In the genomic region with DNA sequence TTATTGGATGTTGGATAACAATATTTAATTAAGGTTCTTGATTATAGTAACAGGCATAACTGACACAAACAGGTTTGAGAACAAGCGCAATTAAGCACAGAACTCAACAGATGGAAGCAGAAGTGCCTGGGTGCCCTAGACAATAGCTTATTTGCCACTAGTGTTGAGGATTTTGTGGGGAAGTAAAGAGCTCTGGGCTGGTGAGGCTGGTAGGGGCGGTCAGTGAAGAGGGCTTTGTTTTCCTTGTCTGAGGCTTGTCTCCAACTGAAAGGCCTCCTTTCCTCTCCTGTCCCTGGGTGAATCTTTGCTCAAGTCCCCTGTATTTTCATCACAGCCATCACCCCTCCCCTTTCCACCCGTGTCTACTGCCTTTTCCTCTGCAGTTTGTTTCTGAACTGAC, we compare ENCODE assay signal across 20 cellular contexts.
DNase-seq lines count a peak whose midpoint lies in the region; ATAC-seq and TF ChIP-seq lines count a peak whose summit lies in the region.
"Had no signal": no experiment of that assay in that cellular context is flagged by ENCODE, and none has a peak within 500 bp of the region (broad histone marks: within the 10 kb centered on the region; RNA-seq: fewer than 3 reads in every experiment).

No MANE protein-coding gene starts in this region.

- peak overlapping the region in 10 of 59 donors; percentile 2 to 41 (median 16) for H3K4me3 ChIP-seq in dorsolateral prefrontal cortex
- no peak overlapping the region for H3K4me3 ChIP-seq in left lung
- H3K4me3 ChIP-seq: upper lobe of left lung had no signal

- peak; percentile 69 for DNase-seq in Ammon's horn (ENCODE audit: low spot score)
- DNase-seq in MV-4-11 (lab: John Stamatoyannopoulos, UW), result peak; percentile 27
- DNase-seq in dorsolateral prefrontal cortex, result peak in 2 of 10 donors; percentile 41 to 50
- DNase-seq in neural crest cell (ENCODE audit: low read depth, low spot score), result no peak
- DNase-seq in left lung, result no peak
- DNase-seq in kidney glomerular epithelial cell (lab: John Stamatoyannopoulos, UW), result no peak
- no peak for DNase-seq in activated CD4-positive, alpha-beta T cell treated with anti-CD3 and anti-CD28 coated beads, Interleukin-2, amount 50 U/mL, for 48 hours
- DNase-seq: activated CD8-positive, alpha-beta memory T cell treated with anti-CD3 and anti-CD28 coated beads for 24 hours; amniotic stem cell; Calu3; cortex of kidney; naive B cell; NCI-H526; T-helper 1 cell; upper lobe of left lung had no signal

- no peaks in the 10 kb centered on the region for H3K36me3 Mint-ChIP-seq in neural crest cell (ENCODE audit: low read depth)
- H3K36me3 Mint-ChIP-seq: WTC11 had no signal

- no peak for TF ChIP-seq CTCF in dorsolateral prefrontal cortex (IDR thresholded peaks at IDR 0.05 in 54 of 56, conservative IDR thresholded peaks at IDR 0.05 in 2 of 56; ENCODE audit: low read depth in 1 of 56, partially characterized antibody in 56 of 56)
- no peak for TF ChIP-seq CTCF in neural crest cell (conservative IDR thresholded peaks at IDR 0.05)
- no peak for TF ChIP-seq CTCF in left lung (IDR thresholded peaks at IDR 0.05)

- peaks cover 52% of the 10 kb centered on the region for H3K4me1 Mint-ChIP-seq in neural crest cell

- no peaks in the 10 kb centered on the region for H3K27me3 ChIP-seq in dorsolateral prefrontal cortex
- H3K27me3 ChIP-seq in left lung, result no peaks in the 10 kb centered on the region
- H3K27me3 ChIP-seq: upper lobe of left lung had no signal

- H3K4me1 ChIP-seq in left lung, result peaks cover 5 to 37% of the 10 kb centered on the region in 2 donors

- H3K9me3 Mint-ChIP-seq in neural crest cell, result no peaks in the 10 kb centered on the region
- H3K9me3 Mint-ChIP-seq: activated T-helper 2 cell treated with anti-CD3 and anti-CD28 coated beads, Interferon-gamma antibody, Interleukin-2, Interleukin-4, amounts not matched to agents 10 μg/mL and 5 μg/mL and 100 μg/mL, durations not matched to agents 14 hours and 24 hours and 36 hours; naive B cell; WTC11 had no signal

- H3K27ac ChIP-seq in dorsolateral prefrontal cortex, result peak overlapping the region; percentile 2 to 88 (median 70)
- no peak overlapping the region for H3K27ac ChIP-seq in left lung

- H3K9me3 ChIP-seq in left lung, result no peaks in the 10 kb centered on the region
- H3K9me3 ChIP-seq: upper lobe of left lung had no signal

- peak overlapping the region; percentile 0 for H3K4me3 Mint-ChIP-seq in neural crest cell
- H3K4me3 Mint-ChIP-seq: naive B cell, WTC11 had no signal

- no peaks in the 10 kb centered on the region for H3K27me3 Mint-ChIP-seq in neural crest cell (ENCODE audit: low read depth)
- H3K27me3 Mint-ChIP-seq: naive B cell had no signal

- ATAC-seq in left lung, result no peak
- ATAC-seq in GM21526 (IDR thresholded peaks at IDR 0.05; ENCODE audit: low FRiP score, unreplicated experiment), result no peak
- ATAC-seq: esophagus mucosa, left lobe of liver, WTC11 had no signal

- no peaks in the 10 kb centered on the region for H3K36me3 ChIP-seq in left lung
- H3K36me3 ChIP-seq: upper lobe of left lung had no signal

- intact Hi-C loops in dorsolateral prefrontal cortex (cut with DNase I), result no loop called here
- intact Hi-C loops in left lung (cut with DNase I), result no loop called here

- H3K27ac Mint-ChIP-seq in neural crest cell (ENCODE audit: unreplicated experiment), result peak overlapping the region; percentile 64
- H3K27ac Mint-ChIP-seq: activated T-helper 2 cell treated with anti-CD3 and anti-CD28 coated beads, Interferon-gamma antibody, Interleukin-2, Interleukin-4, amounts not matched to agents 10 μg/mL and 5 μg/mL and 100 μg/mL, durations not matched to agents 14 hours and 24 hours and 36 hours; WTC11 had no signal

Comparison
In these comparisons a context has a peak if more than half of its experiments do, and no peak if none do; other contexts are left out.
1. DNase-seq: peak in Ammon's horn (single experiment) and MV-4-11 (single experiment); none in neural crest cell (single experiment), left lung (0 of 2), kidney glomerular epithelial cell (single experiment) and activated CD4-positive, alpha-beta T cell treated with anti-CD3 and anti-CD28 coated beads, Interleukin-2, amount 50 U/mL, for 48 hours (0 of 2).
2. H3K27ac ChIP-seq: peak in dorsolateral prefrontal cortex (59 of 59); none in left lung (0 of 2).